ENCODE assay signal across 8 cellular contexts in the genomic region with DNA sequence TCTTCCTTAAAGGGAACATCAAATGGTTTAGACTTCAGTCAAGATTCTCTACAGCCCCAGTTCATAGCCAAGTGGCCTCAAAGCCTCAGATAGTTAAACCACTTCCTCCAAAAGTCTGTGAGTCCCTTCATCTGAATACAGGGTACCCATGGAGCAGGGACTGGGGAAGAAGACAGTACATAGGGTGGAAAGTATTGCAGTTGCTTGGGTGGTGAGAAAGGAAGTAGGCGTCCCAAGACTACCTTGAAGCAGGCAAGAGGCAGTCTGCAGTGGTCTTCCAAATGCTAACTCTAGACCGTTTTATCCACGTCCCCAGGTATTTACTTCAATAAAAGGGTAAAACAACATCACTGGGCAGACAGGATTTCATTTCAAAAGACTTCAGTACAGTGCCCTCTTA.
DNase-seq lines count a peak whose midpoint lies in the region; ATAC-seq lines count a peak whose summit lies in the region.

No MANE protein-coding gene starts in this region.

- H3K4me1 ChIP-seq in endocrine pancreas (ENCODE audit: control insufficient read depth, insufficient read depth, low read length), result peaks cover 6% of the 10 kb centered on the region

- H3K27me3 ChIP-seq in endocrine pancreas (ENCODE audit: control insufficient read depth, insufficient read depth, low read length), result no peaks in the 10 kb centered on the region

- peaks cover 21% of the 10 kb centered on the region for H3K36me3 Mint-ChIP-seq in T-helper 1 cell treated with Interleukin-12 subunit alpha and Interleukin-12 subunit beta and Interleukin-4 antibody, amounts not matched to agents 30 μg/mL and 1 μg/mL, for 36 hours (ENCODE audit: low read depth)

- H3K9me3 Mint-ChIP-seq in T-helper 1 cell treated with Interleukin-12 subunit alpha and Interleukin-12 subunit beta and Interleukin-4 antibody, amounts not matched to agents 30 μg/mL and 1 μg/mL, for 36 hours, result no peaks in the 10 kb centered on the region

- peak overlapping the region; percentile 98 for H3K4me3 Mint-ChIP-seq in T-helper 1 cell treated with Interleukin-12 subunit alpha and Interleukin-12 subunit beta and Interleukin-4 antibody, amounts not matched to agents 30 μg/mL and 1 μg/mL, for 36 hours

- peak; percentile 52 for DNase-seq in activated CD4-positive, alpha-beta T cell treated with anti-CD3 and anti-CD28 coated beads for 48 hours
- DNase-seq in activated CD4-positive, alpha-beta T cell treated with anti-CD3 and anti-CD28 coated beads, Interleukin-2, amount 50 U/mL, for 48 hours, result no peak
- DNase-seq in pons (ENCODE audit: low spot score) (peak; percentile 59), NCI-H2081 (lab: John Stamatoyannopoulos, UW) (no peak)

- ATAC-seq in GM19324 (IDR thresholded peaks at IDR 0.05; ENCODE audit: low FRiP score, unreplicated experiment), result no peak
- no peak for ATAC-seq in HG02852 (IDR thresholded peaks at IDR 0.05; ENCODE audit: unreplicated experiment)

- peak overlapping the region; percentile 85 for H3K4me3 ChIP-seq in endocrine pancreas (ENCODE audit: control insufficient read depth, insufficient read depth, low read length)

- H3K36me3 ChIP-seq in endocrine pancreas (ENCODE audit: control insufficient read depth, insufficient read depth, low read length), result no peaks in the 10 kb centered on the region

- peak overlapping the region; percentile 95 for H3K27ac Mint-ChIP-seq in T-helper 1 cell treated with Interleukin-12 subunit alpha and Interleukin-12 subunit beta and Interleukin-4 antibody, amounts not matched to agents 30 μg/mL and 1 μg/mL, for 36 hours

- peaks cover 4% of the 10 kb centered on the region for H3K27me3 Mint-ChIP-seq in T-helper 1 cell treated with Interleukin-12 subunit alpha and Interleukin-12 subunit beta and Interleukin-4 antibody, amounts not matched to agents 30 μg/mL and 1 μg/mL, for 36 hours (ENCODE audit: low read depth)

- H3K9ac ChIP-seq in endocrine pancreas (ENCODE audit: control insufficient read depth, insufficient read depth, low read length), result peak overlapping the region; percentile 34

- peaks cover 57% of the 10 kb centered on the region for H3K4me1 Mint-ChIP-seq in T-helper 1 cell treated with Interleukin-12 subunit alpha and Interleukin-12 subunit beta and Interleukin-4 antibody, amounts not matched to agents 30 μg/mL and 1 μg/mL, for 36 hours (ENCODE audit: low read depth)

- H3K9me3 ChIP-seq in endocrine pancreas (ENCODE audit: control insufficient read depth, low read length), result no peaks in the 10 kb centered on the region

Comparison
In these comparisons a context has a peak if more than half of its experiments do, and no peak if none do; other contexts are left out.
1. DNase-seq: peak in activated CD4-positive, alpha-beta T cell treated with anti-CD3 and anti-CD28 coated beads for 48 hours (single experiment) and pons (single experiment); none in activated CD4-positive, alpha-beta T cell treated with anti-CD3 and anti-CD28 coated beads, Interleukin-2, amount 50 U/mL, for 48 hours (0 of 2) and NCI-H2081 (0 of 2).